Comparison of ENCODE assay signal across 16 cellular contexts in the genomic region with DNA sequence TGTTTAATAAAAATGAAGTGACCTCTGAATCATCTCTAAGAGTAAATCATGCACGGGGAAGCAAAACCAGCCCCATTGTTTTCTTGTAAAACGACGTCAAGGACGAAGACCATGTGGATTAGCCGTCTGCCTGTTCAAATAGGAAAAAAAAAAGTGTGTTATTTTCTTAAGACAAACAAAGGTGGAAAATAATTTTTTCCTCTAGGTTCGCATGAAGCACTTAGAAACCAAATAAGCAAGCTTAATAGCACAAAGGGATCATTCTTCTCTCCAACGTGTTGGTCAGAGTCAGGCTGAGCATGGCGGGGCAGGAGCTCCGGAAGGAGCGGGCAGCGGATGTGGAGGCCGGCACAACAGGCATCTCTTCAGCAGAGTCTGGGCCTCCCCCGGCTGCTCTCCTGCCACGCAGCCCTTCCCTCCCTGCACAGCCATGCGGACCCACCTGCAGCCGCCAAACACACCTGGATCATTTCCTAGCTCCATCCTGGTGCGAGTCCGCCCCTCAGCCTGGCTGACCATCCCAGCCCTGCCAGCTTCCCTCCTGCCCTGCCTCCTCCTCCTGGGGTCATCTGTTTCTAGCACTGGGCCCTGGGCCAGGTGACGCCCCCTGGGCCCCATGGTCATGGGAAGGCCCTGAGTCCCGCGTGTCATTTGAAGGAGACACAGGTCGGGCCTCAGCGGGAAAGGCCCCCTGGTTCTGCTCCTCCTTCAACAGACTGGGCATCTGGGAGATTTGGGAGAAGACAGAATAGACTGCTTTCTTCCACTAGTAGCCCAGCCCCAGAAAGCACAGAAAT. TPM values are rescaled to one million over a fixed set of nuclear protein-coding genes. Genes with fewer than 3 reads are reported as not detected.
A peak's percentile ranks its signal among the peaks of the same experiment; 100 is the strongest.
DNase-seq lines count a peak whose midpoint lies in the region; ATAC-seq and TF ChIP-seq lines count a peak whose summit lies in the region.
"Had no signal": no experiment of that assay in that cellular context is flagged by ENCODE, and none has a peak within 500 bp of the region (broad histone marks: within the 10 kb centered on the region; RNA-seq: fewer than 3 reads in every experiment).

No MANE protein-coding gene starts in this region.

- ATAC-seq in HG02763 (IDR thresholded peaks at IDR 0.05; ENCODE audit: unreplicated experiment) = no peak
- ATAC-seq: CD8-positive, alpha-beta T cell had no signal

- peak overlapping the region; percentile 35 for H3K27ac ChIP-seq in VCaP
- H3K27ac ChIP-seq: SK-N-MC had no signal

- peak; percentile 76 for DNase-seq in M059J (ENCODE audit: low read depth)
- DNase-seq in foreskin melanocyte = peak; percentile 88
- peak; percentile 42 for DNase-seq in renal cortical epithelial cell (ENCODE audit: low read depth)
- no peak for DNase-seq in NCI-H146 treated with DMSO at 0.1 percent for 48 hours (lab: John Stamatoyannopoulos, UW; ENCODE audit: unreplicated experiment)
- DNase-seq in NCI-H82 (lab: John Stamatoyannopoulos, UW) = no peak
- no peak for DNase-seq in NOMO-1 (lab: John Stamatoyannopoulos, UW; ENCODE audit: unreplicated experiment in 2 of 2)
- DNase-seq: BE2C; CD8-positive, alpha-beta T cell; IMR-90; Kasumi-1; NCI-H1417; NCI-H2029 treated with DMSO at 0.1 percent for 48 hours; NCI-H510A treated with DMSO at 0.1 percent for 48 hours had no signal

- no peak for TF ChIP-seq CTCF in VCaP (conservative IDR thresholded peaks at IDR 0.05)

RNA-seq across cellular contexts. Expression of gene MX1, which starts 40.2 kb away (rescaled TPM):
- total RNA-seq in M059J (2014; rRNA removed; shearing (Covaris generic)) = 1,013 and 1,365 TPM in 2 replicates
- 12.3 and 60.8 TPM in 2 replicates for total RNA-seq in renal cortical epithelial cell

RNA-seq across cellular contexts. Expression of gene TMPRSS2, which starts 41.7 kb away (rescaled TPM):
- 2.3 and 5.5 TPM in 2 replicates for total RNA-seq in M059J (2014; rRNA removed; shearing (Covaris generic))
- 2.5 and 17.0 TPM in 2 replicates for total RNA-seq in renal cortical epithelial cell
- total RNA-seq: CD8-positive, alpha-beta T cell; IMR-90 had no signal

Comparison
In these comparisons a context has a peak if more than half of its experiments do, and no peak if none do; other contexts are left out.
1. DNase-seq: peak in M059J (single experiment), foreskin melanocyte (single experiment) and renal cortical epithelial cell (single experiment); none in NCI-H146 treated with DMSO at 0.1 percent for 48 hours (single experiment), NCI-H82 (single experiment) and NOMO-1 (0 of 2).
2. RNA of gene MX1, which starts 40.2 kb away (total RNA-seq): 1,013 to 1,365 TPM in M059J; 12.3 to 60.8 TPM in renal cortical epithelial cell; every median in the first group is over 10 times any median in the second.